In genomic region chr3:113035387-113035982, GRCh38 we compare ENCODE assay signal across 1 cellular context.
A peak's percentile ranks its signal among the peaks of the same experiment; 100 is the strongest.
TF ChIP-seq lines count a peak whose summit lies in the region.

No MANE protein-coding gene starts in this region.

TF ChIP-seq in K562, 482 proteins besides CTCF, POLR2A, EP300 and RAD21 (continued from another document):
- no peak for TF ChIP-seq ZNF511 (CRISPR knock-in tag; IDR thresholded peaks at IDR 0.05)
- no peak for TF ChIP-seq PCBP2 (IDR thresholded peaks at IDR 0.05; ENCODE audit: low read depth, low read length, poor library complexity, severe bottlenecking)
- no peak for TF ChIP-seq HOXB6 (CRISPR knock-in tag; IDR thresholded peaks at IDR 0.05; ENCODE audit: borderline replicate concordance)
- no peak for TF ChIP-seq PHB (CRISPR knock-in tag; IDR thresholded peaks at IDR 0.05)
- TF ChIP-seq, protein P1, sequence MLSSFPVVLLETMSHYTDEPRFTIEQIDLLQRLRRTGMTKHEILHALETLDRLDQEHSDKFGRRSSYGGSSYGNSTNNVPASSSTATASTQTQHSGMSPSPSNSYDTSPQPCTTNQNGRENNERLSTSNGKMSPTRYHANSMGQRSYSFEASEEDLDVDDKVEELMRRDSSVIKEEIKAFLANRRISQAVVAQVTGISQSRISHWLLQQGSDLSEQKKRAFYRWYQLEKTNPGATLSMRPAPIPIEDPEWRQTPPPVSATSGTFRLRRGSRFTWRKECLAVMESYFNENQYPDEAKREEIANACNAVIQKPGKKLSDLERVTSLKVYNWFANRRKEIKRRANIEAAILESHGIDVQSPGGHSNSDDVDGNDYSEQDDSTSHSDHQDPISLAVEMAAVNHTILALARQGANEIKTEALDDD (IDR thresholded peaks at IDR 0.05), result no peak
- TF ChIP-seq ATF7 (IDR thresholded peaks at IDR 0.05), result no peak
- no peak for TF ChIP-seq SREBF2 (CRISPR knock-in tag; IDR thresholded peaks at IDR 0.05)
- TF ChIP-seq MYC (IDR thresholded peaks at IDR 0.05; ENCODE audit: low read depth, low read length), result no peak
- no peak for TF ChIP-seq MYC (CRISPR knock-in tag; IDR thresholded peaks at IDR 0.05; ENCODE audit: borderline replicate concordance, low read depth)
- no peak for TF ChIP-seq SMAD3 (CRISPR knock-in tag; conservative IDR thresholded peaks at IDR 0.05)
- TF ChIP-seq NR4A1 (CRISPR knock-in tag; IDR thresholded peaks at IDR 0.05), result no peak
- TF ChIP-seq NR4A1 (tag; IDR thresholded peaks at IDR 0.05), result no peak
- TF ChIP-seq, protein P2, sequence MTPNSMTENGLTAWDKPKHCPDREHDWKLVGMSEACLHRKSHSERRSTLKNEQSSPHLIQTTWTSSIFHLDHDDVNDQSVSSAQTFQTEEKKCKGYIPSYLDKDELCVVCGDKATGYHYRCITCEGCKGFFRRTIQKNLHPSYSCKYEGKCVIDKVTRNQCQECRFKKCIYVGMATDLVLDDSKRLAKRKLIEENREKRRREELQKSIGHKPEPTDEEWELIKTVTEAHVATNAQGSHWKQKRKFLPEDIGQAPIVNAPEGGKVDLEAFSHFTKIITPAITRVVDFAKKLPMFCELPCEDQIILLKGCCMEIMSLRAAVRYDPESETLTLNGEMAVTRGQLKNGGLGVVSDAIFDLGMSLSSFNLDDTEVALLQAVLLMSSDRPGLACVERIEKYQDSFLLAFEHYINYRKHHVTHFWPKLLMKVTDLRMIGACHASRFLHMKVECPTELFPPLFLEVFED (CRISPR knock-in tag; conservative IDR thresholded peaks at IDR 0.05), result no peak
- TF ChIP-seq KAT7 (CRISPR knock-in tag; IDR thresholded peaks at IDR 0.05; ENCODE audit: borderline replicate concordance), result no peak
- TF ChIP-seq, protein P3, sequence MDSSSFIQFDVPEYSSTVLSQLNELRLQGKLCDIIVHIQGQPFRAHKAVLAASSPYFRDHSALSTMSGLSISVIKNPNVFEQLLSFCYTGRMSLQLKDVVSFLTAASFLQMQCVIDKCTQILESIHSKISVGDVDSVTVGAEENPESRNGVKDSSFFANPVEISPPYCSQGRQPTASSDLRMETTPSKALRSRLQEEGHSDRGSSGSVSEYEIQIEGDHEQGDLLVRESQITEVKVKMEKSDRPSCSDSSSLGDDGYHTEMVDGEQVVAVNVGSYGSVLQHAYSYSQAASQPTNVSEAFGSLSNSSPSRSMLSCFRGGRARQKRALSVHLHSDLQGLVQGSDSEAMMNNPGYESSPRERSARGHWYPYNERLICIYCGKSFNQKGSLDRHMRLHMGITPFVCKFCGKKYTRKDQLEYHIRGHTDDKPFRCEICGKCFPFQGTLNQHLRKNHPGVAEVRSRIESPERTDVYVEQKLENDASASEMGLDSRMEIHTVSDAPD (CRISPR knock-in tag; IDR thresholded peaks at IDR 0.05), result no peak
- no peak for TF ChIP-seq MEF2A (IDR thresholded peaks at IDR 0.05; ENCODE audit: control insufficient read depth, low read depth, low read length)
- TF ChIP-seq GTF2F1 (IDR thresholded peaks at IDR 0.05; ENCODE audit: low read depth, low read length), result no peak
- TF ChIP-seq CEBPG (CRISPR knock-in tag; IDR thresholded peaks at IDR 0.05), result no peak
- TF ChIP-seq CEBPG (tag; conservative IDR thresholded peaks at IDR 0.05 in 1 of 2, IDR thresholded peaks at IDR 0.05 in 1 of 2), result peak; percentile 43 to 76; a peak in 3 of 4 replicates
- no peak for TF ChIP-seq ZNF124 (CRISPR knock-in tag; IDR thresholded peaks at IDR 0.05)
- no peak for TF ChIP-seq CEBPZ (IDR thresholded peaks at IDR 0.05; ENCODE audit: borderline replicate concordance, low read depth, low read length)
- TF ChIP-seq ZNF583 (CRISPR knock-in tag; IDR thresholded peaks at IDR 0.05), result no peak
- no peak for TF ChIP-seq NFE2L1 (tag; IDR thresholded peaks at IDR 0.05; ENCODE audit: borderline replicate concordance, low read depth)
- no peak for TF ChIP-seq FOXA1 (IDR thresholded peaks at IDR 0.05; ENCODE audit: borderline replicate concordance)
- no peak for TF ChIP-seq FOS (IDR thresholded peaks at IDR 0.05; ENCODE audit: extremely low read depth, insufficient read length)
- TF ChIP-seq GATAD2A (IDR thresholded peaks at IDR 0.05), result no peak
- TF ChIP-seq SLC30A9 (CRISPR knock-in tag; IDR thresholded peaks at IDR 0.05), result no peak
- TF ChIP-seq POLR2B (IDR thresholded peaks at IDR 0.05; ENCODE audit: low read depth, partially characterized antibody), result no peak
- no peak for TF ChIP-seq FOSL1 (tag; conservative IDR thresholded peaks at IDR 0.05)
- TF ChIP-seq CEBPB (tag; IDR thresholded peaks at IDR 0.05), result peak; percentile 50; the same call in 1 of the 2 replicates
TF ChIP-seq in K562: peak in this region for 4.
